ENCODE assay signal across 22 cellular contexts in the genomic region with DNA sequence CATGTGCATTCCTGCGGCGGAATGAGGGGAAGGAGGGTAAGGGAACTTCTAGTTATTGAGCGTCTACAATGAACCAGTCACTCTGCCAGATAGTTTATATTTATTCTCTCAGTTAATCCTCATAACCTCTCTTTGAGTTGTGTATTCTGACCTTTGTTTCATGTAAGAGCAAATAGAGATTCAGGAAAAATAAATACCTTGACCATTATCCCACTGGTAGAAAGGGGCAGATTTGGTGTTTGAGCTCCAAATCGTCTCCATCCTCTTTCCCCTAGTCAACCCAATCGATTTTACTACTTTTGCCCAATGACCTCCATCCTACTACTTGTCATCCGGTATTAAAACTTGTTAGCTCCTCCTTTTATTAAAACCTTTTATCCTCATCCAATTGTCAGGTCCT.
DNase-seq lines count a peak whose midpoint lies in the region; ATAC-seq and TF ChIP-seq lines count a peak whose summit lies in the region.
"Had no signal": no experiment of that assay in that cellular context is flagged by ENCODE, and none has a peak within 500 bp of the region (broad histone marks: within the 10 kb centered on the region; RNA-seq: fewer than 3 reads in every experiment).

No MANE protein-coding gene starts in this region.

- H3K36me3 ChIP-seq in liver (ENCODE audit: control insufficient read depth in 4 of 4, insufficient read depth in 3 of 4, low read depth in 1 of 4, low read length in 3 of 4) = no peaks in the 10 kb centered on the region
- H3K36me3 ChIP-seq: BE2C, BLaER1 had no signal

- peak; percentile 25 to 51 for TF ChIP-seq RAD21 in liver (IDR thresholded peaks at IDR 0.05)

- no peak overlapping the region for H3K27ac ChIP-seq in liver (ENCODE audit: low read depth in 1 of 2, low read length in 2 of 2)
- H3K27ac ChIP-seq: BLaER1 had no signal

- H3K9me3 ChIP-seq in liver (ENCODE audit: control insufficient read depth in 4 of 4, low read length in 3 of 4) = no peaks in the 10 kb centered on the region
- H3K9me3 ChIP-seq: BE2C, BLaER1 had no signal

- ATAC-seq in left lobe of liver (peak; percentile 73), GM18867 (IDR thresholded peaks at IDR 0.05; ENCODE audit: unreplicated experiment) (no peak)
- ATAC-seq: GM12878 had no signal

- no peaks in the 10 kb centered on the region for H3K27me3 ChIP-seq in liver (ENCODE audit: control insufficient read depth in 4 of 4, insufficient read depth in 4 of 4, low read length in 3 of 4)
- H3K27me3 ChIP-seq: BE2C, BLaER1 had no signal

- H3K4me3 ChIP-seq in liver (ENCODE audit: low read depth in 1 of 3, low read length in 3 of 3) = no peak overlapping the region
- H3K4me3 ChIP-seq: BLaER1, GM12878 had no signal

- H3K9ac ChIP-seq in liver (ENCODE audit: low read depth in 1 of 2, low read length in 2 of 2) = no peak overlapping the region
- H3K9ac ChIP-seq: BLaER1 had no signal

- TF ChIP-seq CTCF in liver (IDR thresholded peaks at IDR 0.05; ENCODE audit: low read depth, low read length, missing input control) = no peak

- 40% methylated on average over 6 of the region's 6 CpGs for WGBS in liver

- peaks cover 3 to 29% (median 21%) of the 10 kb centered on the region in 4 donors for H3K4me1 ChIP-seq in liver (ENCODE audit: control insufficient read depth in 4 of 4, insufficient read depth in 4 of 4, low read length in 3 of 4)
- H3K4me1 ChIP-seq: BE2C, BLaER1 had no signal

- DNase-seq in left lobe of liver (ENCODE audit: low spot score) (no peak), T-helper 1 cell (no peak), NCI-H446 (lab: John Stamatoyannopoulos, UW) (no peak)
- DNase-seq: 8988T; ACHN; BE2C; C1 segment of cervical spinal cord; CD4-positive, alpha-beta memory T cell; CD4-positive, CD25-positive, alpha-beta regulatory T cell; CD8-positive, alpha-beta memory T cell; COR-L47; DMS 273 treated with DMSO at 0.1 percent for 48 hours; DMS153; DMS53; DMS79; DND-41; EL; GDM1 had no signal

TF ChIP-seq in liver, 16 proteins besides CTCF, POLR2A, EP300 and RAD21:
- peak in 1 of 2 donors; percentile 30 for TF ChIP-seq JUND (IDR thresholded peaks at IDR 0.05)
- peak; percentile 62 to 77 for TF ChIP-seq HNF4A (conservative IDR thresholded peaks at IDR 0.05)
- TF ChIP-seq, protein P1, sequence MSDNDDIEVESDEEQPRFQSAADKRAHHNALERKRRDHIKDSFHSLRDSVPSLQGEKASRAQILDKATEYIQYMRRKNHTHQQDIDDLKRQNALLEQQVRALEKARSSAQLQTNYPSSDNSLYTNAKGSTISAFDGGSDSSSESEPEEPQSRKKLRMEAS (IDR thresholded peaks at IDR 0.05) = peak; percentile 23
- peak; percentile 78 for TF ChIP-seq SP1 (IDR thresholded peaks at IDR 0.05)
- no peak for TF ChIP-seq FOXA1 (IDR thresholded peaks at IDR 0.05)
- TF ChIP-seq RXRA (IDR thresholded peaks at IDR 0.05) = peak; percentile 59 to 63
